8 cellular contexts compared by ENCODE assay signal in genomic region chr10:14879801-14880193, GRCh38. TPM values are rescaled to one million over a fixed set of nuclear protein-coding genes. Genes with fewer than 3 reads are reported as not detected.
DNase-seq lines count a peak whose midpoint lies in the region; ATAC-seq and TF ChIP-seq lines count a peak whose summit lies in the region.

No MANE protein-coding gene starts in this region.

- H3K27ac ChIP-seq in DND-41 (ENCODE audit: low read length) (peak overlapping the region; percentile 85), OCI-LY1 (ENCODE audit: low read depth, low read length, poor library complexity, severe bottlenecking) (peak overlapping the region; percentile 35), ovary (no peak overlapping the region)

- peak overlapping the region; percentile 91 for H3K27ac Mint-ChIP-seq in endothelial cell (ENCODE audit: unreplicated experiment)

- peaks cover 82% of the 10 kb centered on the region for H3K79me2 ChIP-seq in DND-41 (ENCODE audit: insufficient read depth, low read length)
- H3K79me2 ChIP-seq in OCI-LY1 (ENCODE audit: insufficient read depth, low read length), result peaks cover 64% of the 10 kb centered on the region

- ATAC-seq in DND-41 (ENCODE audit: insufficient read depth, low read depth), result no peak
- ATAC-seq in HG03196 (IDR thresholded peaks at IDR 0.05; ENCODE audit: unreplicated experiment), result no peak
- ATAC-seq in HG02852 (IDR thresholded peaks at IDR 0.05; ENCODE audit: unreplicated experiment), result no peak

- H3K4me1 ChIP-seq in DND-41 (ENCODE audit: insufficient read depth, low read length) (peaks cover 57% of the 10 kb centered on the region), OCI-LY1 (ENCODE audit: insufficient read depth, low read length, severe bottlenecking) (peaks cover 30% of the 10 kb centered on the region), ovary (ENCODE audit: insufficient read depth) (no peaks in the 10 kb centered on the region)

- H3K36me3 Mint-ChIP-seq in endothelial cell (ENCODE audit: low read depth, unreplicated experiment), result no peaks in the 10 kb centered on the region

- H4K20me1 ChIP-seq in DND-41 (ENCODE audit: insufficient read depth, low read length), result peaks cover 26% of the 10 kb centered on the region; the same call in 1 of the 2 replicates
- no peaks in the 10 kb centered on the region for H4K20me1 ChIP-seq in OCI-LY1 (ENCODE audit: insufficient read depth, low read length)

- H3K4me3 ChIP-seq in DND-41 (ENCODE audit: low read depth in 1 of 2, low read length in 2 of 2) (peak overlapping the region; percentile 84 to 99), OCI-LY1 (ENCODE audit: low read depth, low read length, poor library complexity, severe bottlenecking) (peak overlapping the region; percentile 81), ovary (peak overlapping the region; percentile 69)

- no peak for TF ChIP-seq EP300 in ovary (IDR thresholded peaks at IDR 0.05)

- peak overlapping the region; percentile 96 for H3K4me3 Mint-ChIP-seq in endothelial cell (ENCODE audit: unreplicated experiment)

- H3K4me1 Mint-ChIP-seq in endothelial cell (ENCODE audit: unreplicated experiment), result peaks cover 31% of the 10 kb centered on the region

- TF ChIP-seq POLR2A in ovary (IDR thresholded peaks at IDR 0.05), result no peak

- no peaks in the 10 kb centered on the region for H3K9me2 ChIP-seq in OCI-LY1 (ENCODE audit: low read depth, low read length)

- H3K4me2 ChIP-seq in DND-41 (ENCODE audit: insufficient read depth, low read length) (peak overlapping the region; percentile 82), OCI-LY1 (ENCODE audit: low read length) (peak overlapping the region; percentile 93)

- intact Hi-C loops in ovary (cut with DNase I), result no loop called here

- peak overlapping the region; percentile 90 for H2AFZ ChIP-seq in DND-41 (ENCODE audit: low read depth, low read length)
- H2AFZ ChIP-seq in OCI-LY1 (ENCODE audit: low read length), result no peak overlapping the region

- 2 to 3% (median 2%) methylated on average over 7 of the region's 7 CpGs for WGBS in ovary, 3 donors

- DNase-seq in DND-41 (no peak), endothelial cell (ENCODE audit: low spot score) (no peak), ovary (no peak), NAMALWA (ENCODE audit: low spot score) (no peak), NOMO-1 treated with DMSO at 0.1 percent for 48 hours (lab: John Stamatoyannopoulos, UW; ENCODE audit: unreplicated experiment) (no peak)

- no peak for TF ChIP-seq CTCF in DND-41 (IDR thresholded peaks at IDR 0.05; ENCODE audit: borderline replicate concordance, extremely low read depth, low read length, poor library complexity, severe bottlenecking)
- TF ChIP-seq CTCF in OCI-LY1 (IDR thresholded peaks at IDR 0.05; ENCODE audit: low read length), result no peak
- TF ChIP-seq CTCF in endothelial cell (IDR thresholded peaks at IDR 0.05; ENCODE audit: unreplicated experiment), result no peak
- no peak for TF ChIP-seq CTCF in ovary (IDR thresholded peaks at IDR 0.05)

- H3K9me3 ChIP-seq in DND-41 (ENCODE audit: insufficient read depth, low read length, severe bottlenecking) (no peaks in the 10 kb centered on the region), OCI-LY1 (ENCODE audit: low read length) (no peaks in the 10 kb centered on the region), ovary (no peaks in the 10 kb centered on the region)

- H3K27me3 ChIP-seq in DND-41 (ENCODE audit: insufficient read depth, low read length, poor library complexity) (no peaks in the 10 kb centered on the region), OCI-LY1 (ENCODE audit: insufficient read depth, low read length) (no peaks in the 10 kb centered on the region), ovary (no peaks in the 10 kb centered on the region)

- peaks cover 13% of the 10 kb centered on the region for H3K27me3 Mint-ChIP-seq in endothelial cell (ENCODE audit: unreplicated experiment)

- H3K36me3 ChIP-seq in DND-41 (ENCODE audit: insufficient read depth, low read length), result peaks cover 15% of the 10 kb centered on the region
- H3K36me3 ChIP-seq in OCI-LY1 (ENCODE audit: insufficient read depth, low read length), result peaks cover 30% of the 10 kb centered on the region
- no peaks in the 10 kb centered on the region for H3K36me3 ChIP-seq in ovary

- H3K9me3 Mint-ChIP-seq in endothelial cell (ENCODE audit: unreplicated experiment), result no peaks in the 10 kb centered on the region

- H3K9ac ChIP-seq in DND-41 (ENCODE audit: low read depth, low read length), result peak overlapping the region; percentile 99
- peak overlapping the region; percentile 91 for H3K9ac ChIP-seq in OCI-LY1 (ENCODE audit: low read length)

- H3F3A ChIP-seq in OCI-LY1 (ENCODE audit: insufficient read depth, low read length), result 0 out of 2 replicates have a peak, but pooled peaks cover 2% of the 10 kb centered on the region

RNA-seq across cellular contexts. Expression of gene SUV39H2, which starts 1.1 kb away (rescaled TPM):
- 15.6 TPM for total RNA-seq in endothelial cell (ENCODE audit: unreplicated experiment)
- total RNA-seq in ovary, result 10 to 100 TPM in 3 of 7 donors, 1 to 10 TPM in 4; 3.7 to 16.4 (median 9.0) TPM
- 1 to 10 TPM; 3.0 to 5.0 TPM for polyA plus RNA-seq in ovary

RNA-seq across cellular contexts. Expression of gene HSPA14, which starts 41.7 kb away (rescaled TPM):
- 14.2 TPM for total RNA-seq in endothelial cell (ENCODE audit: unreplicated experiment)
- 10 to 100 TPM in 4 of 7 donors, 1 to 10 TPM in 3; 7.7 to 13.6 (median 10.6) TPM for total RNA-seq in ovary
- 1 to 10 TPM; 7.5 to 7.8 TPM for polyA plus RNA-seq in ovary

RNA-seq across cellular contexts. Expression of gene MSANTD7, which starts 41.7 kb away (rescaled TPM):
- total RNA-seq in endothelial cell (ENCODE audit: unreplicated experiment) (17.9 TPM), ovary (10 to 100 TPM in 3 of 7 donors, 1 to 10 TPM in 4; 9.2 to 15.1 (median 9.9) TPM)
- 1 to 10 TPM; 6.7 to 9.3 TPM for polyA plus RNA-seq in ovary

RNA-seq across cellular contexts. Expression of gene CDNF, which starts 42.0 kb away (rescaled TPM):
- total RNA-seq in endothelial cell (ENCODE audit: unreplicated experiment) (1.9 TPM), ovary (1 to 10 TPM; 1.5 to 6.0 (median 4.4) TPM)
- polyA plus RNA-seq in ovary, result 1 to 10 TPM; 2.9 to 3.4 TPM

Comparison
In these comparisons a context has a peak if more than half of its experiments do, and no peak if none do; other contexts are left out.
1. H3K27ac ChIP-seq: peak in DND-41 (single experiment) and OCI-LY1 (single experiment); none in ovary (0 of 2).
2. Peak in every context shown above with its lines, with median percentiles within 50 percentile points of each other: H3K4me3 ChIP-seq.